Comparison of ENCODE assay signal across 8 cellular contexts in genomic region chr18:80147037-80147417, GRCh38. TPM values are rescaled to one million over a fixed set of nuclear protein-coding genes. Genes with fewer than 3 reads are reported as not detected.
DNase-seq lines count a peak whose midpoint lies in the region; ATAC-seq, FAIRE-seq and TF ChIP-seq lines count a peak whose summit lies in the region.

No MANE protein-coding gene starts in this region.

- H3K27ac Mint-ChIP-seq in activated CD8-positive, alpha-beta memory T cell treated with anti-CD3 and anti-CD28 coated beads, Interleukin-2, amount 10 ng/mL, durations not matched to agents 7 days and 5 days = no peak overlapping the region
- peak overlapping the region; percentile 7 for H3K27ac Mint-ChIP-seq in activated T-helper 2 cell treated with anti-CD3 and anti-CD28 coated beads, Interferon-gamma antibody, Interleukin-2, Interleukin-4, amounts not matched to agents 10 μg/mL and 5 μg/mL and 100 μg/mL, durations not matched to agents 14 hours and 24 hours and 36 hours

- H3K27me3 ChIP-seq in transverse colon = no peaks in the 10 kb centered on the region

- no peaks in the 10 kb centered on the region for H3K9me3 Mint-ChIP-seq in activated CD8-positive, alpha-beta memory T cell treated with anti-CD3 and anti-CD28 coated beads, Interleukin-2, amount 10 ng/mL, durations not matched to agents 7 days and 5 days (ENCODE audit: low read depth)
- H3K9me3 Mint-ChIP-seq in activated T-helper 2 cell treated with anti-CD3 and anti-CD28 coated beads, Interferon-gamma antibody, Interleukin-2, Interleukin-4, amounts not matched to agents 10 μg/mL and 5 μg/mL and 100 μg/mL, durations not matched to agents 14 hours and 24 hours and 36 hours = no peaks in the 10 kb centered on the region

- no peak for TF ChIP-seq POLR2A in transverse colon (IDR thresholded peaks at IDR 0.05)

- WGBS in transverse colon (ENCODE audit: low coverage in 1 of 2), 2 donors = 38 to 48% methylated on average over 8 to 12 of the region's 12 CpGs

- no peak for TF ChIP-seq CTCF in kidney (IDR thresholded peaks at IDR 0.05; ENCODE audit: borderline replicate concordance, extremely low read depth, insufficient read depth)
- TF ChIP-seq CTCF in transverse colon (IDR thresholded peaks at IDR 0.05) = no peak

- H3K9ac ChIP-seq in kidney (ENCODE audit: low read length in 2 of 2) = peak overlapping the region in 1 of 2 donors; percentile 28

- TF ChIP-seq EP300 in transverse colon (IDR thresholded peaks at IDR 0.05; ENCODE audit: low read depth) = no peak

- in situ Hi-C loops in transverse colon (cut with MboI; ENCODE audit: low pct_ligation_motif_present in 1 of 4, low pct_unique_long_range_greater_than_20kb in 1 of 4, low sequenced_read_pairs in 3 of 4) = no loop called here

- H3K36me3 ChIP-seq in kidney (ENCODE audit: control insufficient read depth in 1 of 2, insufficient read depth in 2 of 2, low read length in 2 of 2) (peaks cover 0 to 2% of the 10 kb centered on the region in 2 donors), transverse colon (no peaks in the 10 kb centered on the region)

- H3K27ac ChIP-seq in kidney (ENCODE audit: low read depth in 2 of 2, low read length in 2 of 2) (no peak overlapping the region), transverse colon (peak overlapping the region in 3 of 4 donors; percentile 62 to 77 (median 74))

- H3K27me3 Mint-ChIP-seq in activated CD8-positive, alpha-beta memory T cell treated with anti-CD3 and anti-CD28 coated beads, Interleukin-2, amount 10 ng/mL, durations not matched to agents 7 days and 5 days = peaks cover 8% of the 10 kb centered on the region
- H3K27me3 Mint-ChIP-seq in activated T-helper 2 cell treated with anti-CD3 and anti-CD28 coated beads, Interferon-gamma antibody, Interleukin-2, Interleukin-4, amounts not matched to agents 10 μg/mL and 5 μg/mL and 100 μg/mL, durations not matched to agents 14 hours and 24 hours and 36 hours (ENCODE audit: low read depth) = no peaks in the 10 kb centered on the region

- no peaks in the 10 kb centered on the region for H3K36me3 Mint-ChIP-seq in activated CD8-positive, alpha-beta memory T cell treated with anti-CD3 and anti-CD28 coated beads, Interleukin-2, amount 10 ng/mL, durations not matched to agents 7 days and 5 days
- peaks cover 15% of the 10 kb centered on the region for H3K36me3 Mint-ChIP-seq in activated T-helper 2 cell treated with anti-CD3 and anti-CD28 coated beads, Interferon-gamma antibody, Interleukin-2, Interleukin-4, amounts not matched to agents 10 μg/mL and 5 μg/mL and 100 μg/mL, durations not matched to agents 14 hours and 24 hours and 36 hours (ENCODE audit: low read depth)

- CTCF ChIA-PET in activated CD8-positive, alpha-beta memory T cell treated with anti-CD3 and anti-CD28 coated beads, Interleukin-2, amount 10 ng/mL, durations not matched to agents 7 days and 5 days (lab: Charles Lee) = interaction anchor here (1.3 to 9.4 kb wide), 4 partner anchors 11 to 37 kb away, joined by 3 to 65 read pairs (median 4); no protein-coding TSS in a partner anchor

- no peaks in the 10 kb centered on the region for H3K9me3 ChIP-seq in kidney (ENCODE audit: control insufficient read depth in 1 of 2, low read length in 2 of 2)
- no peaks in the 10 kb centered on the region for H3K9me3 ChIP-seq in transverse colon

- peak; percentile 13 for ATAC-seq in activated CD8-positive, alpha-beta memory T cell treated with anti-CD3 and anti-CD28 coated beads, Interleukin-2, amount 10 ng/mL, durations not matched to agents 7 days and 5 days
- peak; percentile 36 for ATAC-seq in HG03066 (IDR thresholded peaks at IDR 0.05; ENCODE audit: low read depth, unreplicated experiment)

- H3K4me3 ChIP-seq in kidney (ENCODE audit: low read length in 2 of 2) = peak overlapping the region; percentile 81 to 88
- H3K4me3 ChIP-seq in transverse colon = peak overlapping the region; percentile 23 to 60 (median 46)

- H3K4me1 Mint-ChIP-seq in activated CD8-positive, alpha-beta memory T cell treated with anti-CD3 and anti-CD28 coated beads, Interleukin-2, amount 10 ng/mL, durations not matched to agents 7 days and 5 days = peaks cover 13% of the 10 kb centered on the region
- H3K4me1 Mint-ChIP-seq in activated T-helper 2 cell treated with anti-CD3 and anti-CD28 coated beads, Interferon-gamma antibody, Interleukin-2, Interleukin-4, amounts not matched to agents 10 μg/mL and 5 μg/mL and 100 μg/mL, durations not matched to agents 14 hours and 24 hours and 36 hours (ENCODE audit: low read depth) = peaks cover 9% of the 10 kb centered on the region

- H3K4me1 ChIP-seq in kidney (ENCODE audit: control insufficient read depth in 1 of 2, insufficient read depth in 1 of 2, low read depth in 1 of 2, low read length in 2 of 2) (no peaks in the 10 kb centered on the region), transverse colon (peaks cover 0 to 33% (median 5%) of the 10 kb centered on the region in 4 donors)

- no peak for FAIRE-seq in kidney (lab: Jason Lieb, UNC)

- H3K4me3 Mint-ChIP-seq in activated CD8-positive, alpha-beta memory T cell treated with anti-CD3 and anti-CD28 coated beads, Interleukin-2, amount 10 ng/mL, durations not matched to agents 7 days and 5 days = peak overlapping the region; percentile 74
- H3K4me3 Mint-ChIP-seq in activated T-helper 2 cell treated with anti-CD3 and anti-CD28 coated beads, Interferon-gamma antibody, Interleukin-2, Interleukin-4, amounts not matched to agents 10 μg/mL and 5 μg/mL and 100 μg/mL, durations not matched to agents 14 hours and 24 hours and 36 hours (ENCODE audit: low read depth) = peak overlapping the region; percentile 56

- intact Hi-C loops in activated T-helper 2 cell treated with anti-CD3 and anti-CD28 coated beads, Interferon-gamma antibody, Interleukin-2, Interleukin-4, amounts not matched to agents 10 μg/mL and 5 μg/mL and 100 μg/mL, durations not matched to agents 14 hours and 24 hours and 36 hours (cut with micrococcal nuclease) = no loop called here
- intact Hi-C loops in kidney (cut with DNase I) = no loop called here
- intact Hi-C loops in transverse colon (cut with DNase I; ENCODE audit: low total_unique reads) = no loop called here

- no peak for DNase-seq in activated CD8-positive, alpha-beta memory T cell treated with anti-CD3 and anti-CD28 coated beads, Interleukin-2, amount 10 ng/mL, durations not matched to agents 7 days and 5 days
- no peak for DNase-seq in activated CD8-positive, alpha-beta memory T cell treated with anti-CD3 and anti-CD28 coated beads, Interleukin-2, amount 50 U/mL, for 48 hours
- DNase-seq in activated T-helper 2 cell treated with anti-CD3 and anti-CD28 coated beads, Interferon-gamma antibody, Interleukin-2, Interleukin-4, amounts not matched to agents 10 μg/mL and 5 μg/mL and 100 μg/mL, durations not matched to agents 14 hours and 24 hours and 36 hours (ENCODE audit: low spot score) = no peak
- DNase-seq in kidney = no peak
- no peak for DNase-seq in transverse colon
- no peak for DNase-seq in hippocampal formation (lab: John Stamatoyannopoulos, UW)
- no peak for DNase-seq in T1000 (lab: John Stamatoyannopoulos, UW)

RNA-seq across cellular contexts. Expression of gene ADNP2, which starts 38.0 kb away (rescaled TPM):
- total RNA-seq in activated CD8-positive, alpha-beta memory T cell treated with anti-CD3 and anti-CD28 coated beads, Interleukin-2, amount 10 ng/mL, durations not matched to agents 7 days and 5 days = 10 to 100 TPM; 23.2 to 27.1 TPM
- 28.1 and 28.9 TPM in 2 replicates for total RNA-seq in activated T-helper 2 cell treated with anti-CD3 and anti-CD28 coated beads, Interferon-gamma antibody, Interleukin-2, Interleukin-4, amounts not matched to agents 10 μg/mL and 5 μg/mL and 100 μg/mL, durations not matched to agents 14 hours and 24 hours and 36 hours
- total RNA-seq in kidney = 21.1 TPM
- polyA plus RNA-seq in kidney (ENCODE audit: insufficient read depth, low read depth, low replicate concordance) = 6.0 TPM
- 10 to 100 TPM; 16.0 to 30.1 (median 22.3) TPM for total RNA-seq in transverse colon

Comparison
In these comparisons a context has a peak if more than half of its experiments do, and no peak if none do; other contexts are left out.
1. H3K27ac ChIP-seq: peak in transverse colon (3 of 4); none in kidney (0 of 2).